Comparison of ENCODE assay signal across 23 cellular contexts in the genomic region with DNA sequence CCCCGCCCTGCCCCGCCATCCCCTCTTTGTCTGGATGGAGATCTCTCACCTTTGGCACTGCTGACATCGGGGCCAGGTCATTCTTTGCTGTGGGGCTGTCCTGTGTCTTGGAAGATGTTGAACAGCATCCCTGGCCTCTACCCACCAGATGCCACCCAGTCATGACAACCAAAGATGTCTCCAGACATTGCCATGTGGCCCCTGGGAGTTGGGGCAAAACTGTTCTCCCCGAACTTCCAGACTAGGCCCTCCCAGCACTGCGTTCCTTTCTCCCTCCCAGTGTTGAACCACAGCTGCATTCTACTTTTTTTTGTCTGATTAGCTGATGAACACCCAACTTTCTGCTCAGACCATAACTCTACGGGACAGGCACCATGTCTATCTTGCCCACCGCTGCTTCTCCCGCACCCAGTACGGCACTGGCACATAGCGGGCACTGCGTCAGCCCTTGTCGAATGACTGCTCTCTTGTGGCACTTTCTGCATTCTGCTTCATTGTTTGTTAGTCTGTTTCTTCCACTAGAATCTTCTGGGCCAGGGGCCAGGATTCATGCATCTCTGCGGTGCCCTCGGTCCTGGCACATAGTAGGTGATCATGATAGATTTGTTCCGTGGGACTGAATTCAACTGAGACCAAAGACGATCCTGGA. TPM values are rescaled to one million over a fixed set of nuclear protein-coding genes. Genes with fewer than 3 reads are reported as not detected.
DNase-seq lines count a peak whose midpoint lies in the region; ATAC-seq, FAIRE-seq and TF ChIP-seq lines count a peak whose summit lies in the region.
"Had no signal": no experiment of that assay in that cellular context is flagged by ENCODE, and none has a peak within 500 bp of the region (broad histone marks: within the 10 kb centered on the region; RNA-seq: fewer than 3 reads in every experiment).

No MANE protein-coding gene starts in this region.

- H3K4me2 ChIP-seq in mammary epithelial cell (ENCODE audit: insufficient read depth, low read depth, low read length) (no peak overlapping the region), K562 (ENCODE audit: insufficient read depth, low read length) (no peak overlapping the region)
- H3K4me2 ChIP-seq: BLaER1 treated with 17β-estradiol and CSF1 and Interleukin-3, amounts not matched to agents 10 nM and 100 nM; KMS-11 had no signal

- DNase-seq in mammary epithelial cell: no peak
- DNase-seq in breast epithelium (ENCODE audit: low spot score in 2 of 2): no peak
- DNase-seq in K562 (ENCODE audit: extremely low read depth in 1 of 4, low spot score in 3 of 4): no peak
- DNase-seq in mesenteric fat pad (ENCODE audit: low spot score): peak; percentile 69
- DNase-seq in activated CD4-positive, CD25-positive, alpha-beta regulatory T cell treated with anti-CD3 and anti-CD28 coated beads, Interleukin-2, amount 50 U/mL, for 72 hours: no peak
- DNase-seq in head of caudate nucleus: no peak
- DNase-seq: DMS153, NCI-H1092 treated with DMSO at 0.1 percent for 48 hours, NCI-H187 treated with DMSO at 0.1 percent for 48 hours, NCI-H2171 treated with DMSO at 0.1 percent for 48 hours, NCI-H774, RPMI8226, SW 1271 had no signal

- H3K27me3 ChIP-seq in mammary epithelial cell (ENCODE audit: insufficient read depth, low read length) (no peaks in the 10 kb centered on the region), breast epithelium (peaks cover 0 to 5% of the 10 kb centered on the region in 2 donors), K562 (ENCODE audit: control insufficient read depth in 2 of 2, insufficient read depth in 2 of 2, low read length in 2 of 2) (peaks cover 4 to 28% of the 10 kb centered on the region in 2 experiments; a peak in 3 of 5 replicates)
- H3K27me3 ChIP-seq: BLaER1 treated with 17β-estradiol and CSF1 and Interleukin-3, amounts not matched to agents 10 nM and 100 nM had no signal

- no peak for FAIRE-seq in K562 (lab: Jason Lieb, UNC)

- no peaks in the 10 kb centered on the region for H3K79me2 ChIP-seq in mammary epithelial cell (ENCODE audit: insufficient read depth, low read length)
- no peaks in the 10 kb centered on the region for H3K79me2 ChIP-seq in K562 (ENCODE audit: control insufficient read depth, insufficient read depth, low read length)

- peak overlapping the region; percentile 73 for H2AFZ ChIP-seq in mammary epithelial cell (ENCODE audit: low read depth, low read length)
- H2AFZ ChIP-seq in K562 (ENCODE audit: low read depth, low read length): no peak overlapping the region

- H3K9me1 ChIP-seq in K562 (ENCODE audit: control insufficient read depth, insufficient read depth, low read length): no peaks in the 10 kb centered on the region

- no peak for TF ChIP-seq POLR2A in breast epithelium (IDR thresholded peaks at IDR 0.05)
- TF ChIP-seq POLR2A in K562 (conservative IDR thresholded peaks at IDR 0.05): no peak

- TF ChIP-seq EP300 in K562 (IDR thresholded peaks at IDR 0.05; ENCODE audit: low read length): no peak

- in situ Hi-C loops in mammary epithelial cell (cut with MboI; ENCODE audit: low sequenced_read_pairs in 2 of 2): no loop called here
- in situ Hi-C loops in K562 (cut with MboI): loop anchor here (10.0 kb wide), 1 partner anchor 381 kb away; no protein-coding TSS in a partner anchor

- no peaks in the 10 kb centered on the region for H3K36me3 ChIP-seq in mammary epithelial cell (ENCODE audit: insufficient read depth, low read length)
- H3K36me3 ChIP-seq in breast epithelium: no peaks in the 10 kb centered on the region
- no peaks in the 10 kb centered on the region for H3K36me3 ChIP-seq in K562 (ENCODE audit: control insufficient read depth, insufficient read depth, low read length)
- H3K36me3 ChIP-seq: BLaER1 treated with 17β-estradiol and CSF1 and Interleukin-3, amounts not matched to agents 10 nM and 100 nM; HAP-1; SJSA1 had no signal

- no peaks in the 10 kb centered on the region for H3K9me3 ChIP-seq in mammary epithelial cell (replicated peaks; ENCODE audit: insufficient read depth, low read length)
- no peaks in the 10 kb centered on the region for H3K9me3 ChIP-seq in breast epithelium
- no peaks in the 10 kb centered on the region for H3K9me3 ChIP-seq in K562 (replicated peaks; ENCODE audit: control insufficient read depth, insufficient read depth, low read depth, low read length)
- H3K9me3 ChIP-seq: BLaER1 treated with 17β-estradiol and CSF1 and Interleukin-3, amounts not matched to agents 10 nM and 100 nM; HAP-1; SJSA1 had no signal

- H3K27ac ChIP-seq in mammary epithelial cell (ENCODE audit: insufficient read depth, low read depth, low read length) (no peak overlapping the region), breast epithelium (no peak overlapping the region), K562 (ENCODE audit: extremely low read depth, low read depth, low read length) (no peak overlapping the region)
- H3K27ac ChIP-seq: 22Rv1; BLaER1 treated with 17β-estradiol and CSF1 and Interleukin-3, amounts not matched to agents 10 nM and 100 nM; KMS-11; SJSA1 had no signal

- CTCF ChIA-PET in mammary epithelial cell (lab: Charles Lee; ENCODE audit: low non-redundant PET): no interaction called here
- CTCF ChIA-PET in K562 (lab: Yijun Ruan, JAX; ENCODE audit: low intra/inter-chr PET ratio): no interaction called here

- no peak overlapping the region for H3K9ac ChIP-seq in mammary epithelial cell (ENCODE audit: insufficient read depth, low read length)
- no peak overlapping the region for H3K9ac ChIP-seq in K562 (ENCODE audit: insufficient read depth in 1 of 2, low read depth in 2 of 2, low read length in 2 of 2)
- H3K9ac ChIP-seq: BLaER1 treated with 17β-estradiol and CSF1 and Interleukin-3, amounts not matched to agents 10 nM and 100 nM; KMS-11 had no signal

- TF ChIP-seq RAD21 in K562 (CRISPR knock-in tag; conservative IDR thresholded peaks at IDR 0.05 in 1 of 2, IDR thresholded peaks at IDR 0.05 in 1 of 2): no peak

- ATAC-seq in K562: no peak
- ATAC-seq in HG03045 (IDR thresholded peaks at IDR 0.05; ENCODE audit: unreplicated experiment): no peak
- ATAC-seq in activated CD4-positive, CD25-positive, alpha-beta regulatory T cell treated with anti-CD3 and anti-CD28 coated beads, Interleukin-2, amount 50 U/mL, for 24 hours: no peak

- no peaks in the 10 kb centered on the region for H4K20me1 ChIP-seq in mammary epithelial cell (ENCODE audit: insufficient read depth, low read length)
- H4K20me1 ChIP-seq in K562 (replicated peaks; ENCODE audit: control insufficient read depth, insufficient read depth, low read length): no peaks in the 10 kb centered on the region
- H4K20me1 ChIP-seq: BLaER1 treated with 17β-estradiol and CSF1 and Interleukin-3, amounts not matched to agents 10 nM and 100 nM had no signal

- WGBS in mammary epithelial cell (ENCODE audit: low coverage, missing lambda C conversion rate): 90% methylated on average over 14 of the region's 16 CpGs
- 23% methylated on average over 16 of the region's 16 CpGs for WGBS in K562 (ENCODE audit: insufficient coverage, low coverage, missing lambda C conversion rate)

- TF ChIP-seq CTCF in mammary epithelial cell (conservative IDR thresholded peaks at IDR 0.05 in 1 of 2, IDR thresholded peaks at IDR 0.05 in 1 of 2; ENCODE audit: extremely low read depth in 1 of 2, insufficient read depth in 1 of 2, low read depth in 1 of 2, low read length in 2 of 2): no peak
- TF ChIP-seq CTCF in breast epithelium (IDR thresholded peaks at IDR 0.05): no peak
- TF ChIP-seq CTCF in K562 (IDR thresholded peaks at IDR 0.05 in 2 of 3, conservative IDR thresholded peaks at IDR 0.05 in 1 of 3; ENCODE audit: insufficient read depth in 2 of 3, low read depth in 1 of 3, low read length in 3 of 3): no peak

- intact Hi-C loops in mammary epithelial cell (cut with micrococcal nuclease): no loop called here
- intact Hi-C loops in breast epithelium (cut with DNase I; ENCODE audit: low total_unique reads): no loop called here
- intact Hi-C loops in K562 (cut with micrococcal nuclease): no loop called here
- intact Hi-C loops in head of caudate nucleus (cut with DNase I): no loop called here

- POLR2A ChIA-PET in K562 (lab: Yijun Ruan, JAX): no interaction called here

- no TSS peak for BruUV-seq in mammary epithelial cell (replicated peaks; lab: Mats Ljungman, UMichigan)
- BruUV-seq in K562 (replicated peaks; lab: Mats Ljungman, UMichigan): no TSS peak

- peaks cover 26% of the 10 kb centered on the region for H3K4me1 ChIP-seq in mammary epithelial cell (ENCODE audit: insufficient read depth, low read length)
- no peaks in the 10 kb centered on the region for H3K4me1 ChIP-seq in breast epithelium
- peaks cover 0 to 9% of the 10 kb centered on the region in 2 experiments; a peak in 2 of 5 replicates for H3K4me1 ChIP-seq in K562 (replicated peaks in 1 of 2; ENCODE audit: control insufficient read depth in 2 of 2, insufficient read depth in 2 of 2, low read length in 2 of 2)
- H3K4me1 ChIP-seq: HAP-1 had no signal

- dilution Hi-C loops in mammary epithelial cell (cut with HindIII; ENCODE audit: low sequenced_read_pairs): no loop called here

- no peak overlapping the region for H3K4me3 ChIP-seq in mammary epithelial cell (replicated peaks in 1 of 3; ENCODE audit: insufficient read depth in 1 of 3, low read depth in 2 of 3, low read length in 3 of 3)
- H3K4me3 ChIP-seq in breast epithelium: no peak overlapping the region
- no peak overlapping the region for H3K4me3 ChIP-seq in K562
- H3K4me3 ChIP-seq: BLaER1 treated with 17β-estradiol and CSF1 and Interleukin-3, amounts not matched to agents 10 nM and 100 nM; HAP-1; SJSA1 had no signal

RNA-seq across cellular contexts. Expression of gene MYL2, which starts 13.1 kb away (rescaled TPM):
- total RNA-seq in mammary epithelial cell (not detected), breast epithelium (not detected), K562 (2014; rRNA removed) (not detected in 2 replicates), K562 (2014; rRNA removed; fragmentation: Illumina TruSeq; extraction: Trizol) (not detected in 2 replicates), K562 (2015; rRNA removed; fragmentation: Illumina TruSeq; extraction: Trizol) (not detected in 2 replicates), K562 (2021) (not detected in 2 replicates), mesenteric fat pad (not detected)
- polyA plus RNA-seq in mammary epithelial cell (0.26 TPM), K562 (2011; rRNA removed) (not detected in 2 replicates), K562 (2014; fragmentation: Illumina TruSeq; extraction: Trizol) (not detected in 2 replicates), K562 (2014; fragmentation: Nextera tagmentation; extraction: Ambion mirVana) (not detected), K562 (2014; rRNA removed) (not detected in 2 replicates)
- polyA minus RNA-seq in mammary epithelial cell: not detected
- not detected in 2 replicates for total RNA-seq in K562 (2011; cell fraction: chromatin; rRNA removed; ENCODE audit: low replicate concordance)
- not detected in 2 replicates for total RNA-seq in K562 (2011; cell fraction: nucleolus; rRNA removed)
- not detected in 2 replicates for total RNA-seq in K562 (2011; cell fraction: nucleoplasm; rRNA removed)
- polyA plus RNA-seq in K562 (2011; cell fraction: cytosol; rRNA removed): not detected in 2 replicates
- not detected in 2 replicates for polyA plus RNA-seq in K562 (2011; cell fraction: nucleus; rRNA removed)
- polyA plus RNA-seq in K562 (2012): not detected in 2 replicates
- polyA minus RNA-seq in K562 (2011; rRNA and poly(A)+ RNA removed): not detected in 2 replicates
- polyA minus RNA-seq in K562 (2011; cell fraction: cytosol; rRNA and poly(A)+ RNA removed): not detected in 2 replicates
- polyA minus RNA-seq in K562 (2011; cell fraction: nucleus; rRNA and poly(A)+ RNA removed): not detected in 2 replicates
- total RNA-seq: HT1080, MCF 10A, NCI-H460, SJSA1 had no signal
